ENCODE assay signal across 25 cellular contexts in the genomic region with DNA sequence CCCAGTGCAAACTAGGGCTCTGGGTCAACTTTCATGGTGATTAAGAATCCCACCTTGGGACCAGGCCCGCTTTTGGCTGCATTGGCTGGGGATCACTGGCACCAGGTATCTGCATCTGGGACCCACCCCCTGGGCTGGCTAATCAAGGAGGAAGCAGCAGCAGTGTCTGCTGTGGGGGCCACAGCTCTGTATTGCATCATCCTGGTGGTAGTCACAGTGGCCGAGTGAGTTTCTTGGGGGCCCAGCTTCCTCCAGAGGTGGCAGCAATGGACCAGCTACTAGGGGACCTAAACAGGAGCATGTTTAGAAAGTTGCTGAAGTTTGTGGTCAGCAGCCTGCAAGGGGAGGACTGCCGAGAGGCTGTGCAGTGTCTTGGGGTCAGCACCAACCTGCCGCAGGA. TPM values are rescaled to one million over a fixed set of nuclear protein-coding genes. Genes with fewer than 3 reads are reported as not detected.
"Had no signal": no experiment of that assay in that cellular context is flagged by ENCODE, and none has a peak within 500 bp of the region (broad histone marks: within the 10 kb centered on the region; RNA-seq: fewer than 3 reads in every experiment).

No MANE protein-coding gene starts in this region.

- H2AFZ ChIP-seq: PC-9 had no signal

- H3K4me3 ChIP-seq: cardiac muscle cell, MG63, PC-9, SK-N-MC had no signal

- H3K4me2 ChIP-seq: PC-9 had no signal

- H3K36me3 ChIP-seq: brain microvascular endothelial cell, cardiac muscle cell, MG63 had no signal

- H3K27ac ChIP-seq: brain microvascular endothelial cell, cardiac muscle cell, PC-9, SK-N-MC had no signal

- H3K27me3 ChIP-seq: brain microvascular endothelial cell, cardiac muscle cell, MG63 had no signal

- DNase-seq: activated CD4-positive, alpha-beta T cell treated with anti-CD3 and anti-CD28 coated beads for 1 hour; activated CD4-positive, alpha-beta T cell treated with anti-CD3 and anti-CD28 coated beads, Interleukin-2, amount 10 ng/mL, durations not matched to agents 24 days and 14 days; activated CD4-positive, alpha-beta T cell treated with anti-CD3 and anti-CD28 coated beads, Interleukin-2, amount 50 U/mL, for 48 hours; activated CD8-positive, alpha-beta memory T cell treated with anti-CD3 and anti-CD28 coated beads for 24 hours; activated gamma-delta T cell; activated naive CD4-positive, alpha-beta T cell treated with anti-CD3 and anti-CD28 coated beads for 36 hours; activated naive CD8-positive, alpha-beta T cell treated with anti-CD3 and anti-CD28 coated beads for 36 hours; activated T-cell treated with anti-CD3 and anti-CD28 coated beads for 4 hours; activated T-cell treated with anti-CD3 and anti-CD28 coated beads, Interleukin-2, amount 50 U/mL, for 48 hours; brain microvascular endothelial cell; NCI-H1092 treated with DMSO at 0.1 percent for 48 hours; NCI-H1417 treated with DMSO at 0.1 percent for 48 hours; NCI-H1694; NCI-H2029 treated with DMSO at 0.1 percent for 48 hours; NCI-H345; NCI-H510A; PC-9; SIG-M5; T-cell; T-helper 2 cell; T1000 had no signal

- H3K9me3 ChIP-seq: MG63 had no signal

RNA-seq across cellular contexts. Expression of gene LNX1, which starts 15.7 kb away (rescaled TPM):
- total RNA-seq: activated CD4-positive, alpha-beta T cell treated with anti-CD3 and anti-CD28 coated beads, Interleukin-2, amount 10 ng/mL, durations not matched to agents 24 days and 14 days; activated naive CD8-positive, alpha-beta T cell treated with anti-CD3 and anti-CD28 coated beads for 36 hours; activated T-helper 17 cell treated with anti-CD3 and anti-CD28 coated beads, Interleukin-2, amount 50 U/mL, for 72 hours had no signal
